Comparison of ENCODE assay signal across 18 cellular contexts in the genomic region with DNA sequence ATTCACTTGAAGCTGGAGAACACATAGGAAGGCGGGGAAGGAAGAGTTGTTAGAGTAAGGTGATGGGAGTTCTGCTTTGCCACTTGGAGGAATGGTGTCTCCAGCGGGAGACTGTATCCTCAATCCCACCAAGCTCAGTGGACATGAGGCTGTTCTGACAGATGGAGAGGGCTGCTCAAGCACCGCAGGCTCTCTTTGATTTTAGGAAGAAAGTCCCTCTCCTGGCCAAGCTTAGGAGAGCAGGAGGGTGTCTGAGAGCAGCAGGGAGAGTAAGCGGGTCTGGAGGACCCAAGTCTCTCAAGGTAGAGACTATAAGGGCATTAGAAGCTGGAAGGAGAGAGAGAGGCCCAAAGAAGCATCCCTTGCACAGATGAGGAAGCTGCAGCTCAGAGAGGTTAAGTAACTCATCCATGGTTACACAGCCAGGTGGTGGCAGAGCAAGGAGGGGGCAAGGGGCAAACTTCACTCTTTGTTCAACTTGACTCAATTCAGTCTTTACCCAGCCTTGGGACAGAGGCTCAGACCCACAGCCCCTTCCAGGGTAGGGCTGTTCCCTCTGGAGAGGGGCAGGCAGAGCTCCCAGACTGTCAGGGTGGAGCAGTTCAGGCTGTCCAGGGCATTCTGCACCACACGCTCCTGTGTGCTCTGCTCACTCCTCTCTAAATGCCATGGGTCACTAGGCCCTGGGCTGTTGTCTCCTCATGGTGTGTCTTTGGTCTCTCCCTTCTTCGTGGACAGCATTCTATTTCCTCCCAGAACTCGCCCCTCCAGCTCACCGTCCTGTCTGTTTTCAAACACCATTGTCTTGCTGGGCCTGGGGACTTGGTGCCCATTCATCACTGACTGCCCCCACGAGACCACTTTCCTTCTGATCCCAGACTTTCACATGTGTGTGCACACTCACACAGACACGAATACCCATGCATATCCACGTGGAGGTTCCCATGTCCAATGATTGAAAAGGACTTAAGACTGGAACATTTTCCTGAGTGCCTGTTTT. TPM values are rescaled to one million over a fixed set of nuclear protein-coding genes. Genes with fewer than 3 reads are reported as not detected.
"Had no signal": no experiment of that assay in that cellular context is flagged by ENCODE, and none has a peak within 500 bp of the region (broad histone marks: within the 10 kb centered on the region; RNA-seq: fewer than 3 reads in every experiment).

No MANE protein-coding gene starts in this region.

- H3K36me3 ChIP-seq: esophagus muscularis mucosa, left lung, thoracic aorta had no signal

- H3K27ac ChIP-seq: dorsolateral prefrontal cortex, esophagus muscularis mucosa, hepatocyte, left lung, thoracic aorta had no signal

- DNase-seq: activated CD4-positive, alpha-beta T cell treated with anti-CD3 and anti-CD28 coated beads for 4 hours; activated CD8-positive, alpha-beta memory T cell treated with anti-CD3 and anti-CD28 coated beads, Interleukin-2, amount 50 U/mL, for 4 hours; activated CD8-positive, alpha-beta T cell treated with anti-CD3 and anti-CD28 coated beads, Interleukin-2, amount 10 ng/mL, durations not matched to agents 7 days and 5 days; activated naive CD4-positive, alpha-beta T cell; activated naive CD8-positive, alpha-beta T cell treated with anti-CD3 and anti-CD28 coated beads, Interleukin-2, amount 50 U/mL, for 24 hours; kidney; left lung; mammary epithelial cell; mucosa of descending colon; naive thymus-derived CD4-positive, alpha-beta T cell; stimulated activated naive CD8-positive, alpha-beta T cell treated with anti-CD3 and anti-CD28 coated beads, Interleukin-15, amount 100 ng/mL, for 72 hours had no signal

- H3K27ac Mint-ChIP-seq: activated CD8-positive, alpha-beta T cell treated with anti-CD3 and anti-CD28 coated beads, Interleukin-2, amount 10 ng/mL, durations not matched to agents 7 days and 5 days; activated naive CD8-positive, alpha-beta T cell treated with anti-CD3 and anti-CD28 coated beads, Interleukin-2, amount 50 U/mL, for 24 hours; naive thymus-derived CD4-positive, alpha-beta T cell had no signal

- H3K4me1 ChIP-seq: esophagus muscularis mucosa, left lung had no signal

- H3K4me3 ChIP-seq: dorsolateral prefrontal cortex, esophagus muscularis mucosa, hepatocyte, left lung, mucosa of descending colon, thoracic aorta had no signal

- H3K4me2 ChIP-seq: hepatocyte had no signal

- H3K4me1 Mint-ChIP-seq: activated naive CD8-positive, alpha-beta T cell treated with anti-CD3 and anti-CD28 coated beads, Interleukin-2, amount 50 U/mL, for 24 hours; naive thymus-derived CD4-positive, alpha-beta T cell; stimulated activated naive CD8-positive, alpha-beta T cell treated with anti-CD3 and anti-CD28 coated beads, Interleukin-15, amount 100 ng/mL, for 72 hours had no signal

- H2AFZ ChIP-seq: hepatocyte had no signal

- H3K36me3 Mint-ChIP-seq: naive thymus-derived CD4-positive, alpha-beta T cell had no signal

- H3K4me3 Mint-ChIP-seq: activated CD8-positive, alpha-beta T cell treated with anti-CD3 and anti-CD28 coated beads, Interleukin-2, amount 10 ng/mL, durations not matched to agents 7 days and 5 days; activated naive CD8-positive, alpha-beta T cell treated with anti-CD3 and anti-CD28 coated beads, Interleukin-2, amount 50 U/mL, for 24 hours; naive thymus-derived CD4-positive, alpha-beta T cell; stimulated activated naive CD8-positive, alpha-beta T cell treated with anti-CD3 and anti-CD28 coated beads, Interleukin-15, amount 100 ng/mL, for 72 hours had no signal

- H3K9me3 Mint-ChIP-seq: activated naive CD8-positive, alpha-beta T cell treated with anti-CD3 and anti-CD28 coated beads, Interleukin-2, amount 50 U/mL, for 24 hours; stimulated activated naive CD8-positive, alpha-beta T cell treated with anti-CD3 and anti-CD28 coated beads, Interleukin-15, amount 100 ng/mL, for 72 hours had no signal

- H3K9me3 ChIP-seq: esophagus muscularis mucosa, left lung, mucosa of descending colon, thoracic aorta had no signal

RNA-seq across cellular contexts. Expression of gene CHAT, which starts 8.9 kb away (rescaled TPM):
- total RNA-seq: activated CD8-positive, alpha-beta T cell treated with anti-CD3 and anti-CD28 coated beads, Interleukin-2, amount 10 ng/mL, durations not matched to agents 7 days and 5 days; dorsolateral prefrontal cortex; kidney; left lung; mammary epithelial cell; naive thymus-derived CD4-positive, alpha-beta T cell; T-helper 1 cell treated with Interleukin-12 subunit alpha and Interleukin-12 subunit beta and Interleukin-4 antibody, amounts not matched to agents 30 ng/mL and 1 ng/mL, for 36 hours; thoracic aorta; ureter had no signal
- polyA plus RNA-seq: hepatocyte; mammary epithelial cell; naive thymus-derived CD4-positive, alpha-beta T cell had no signal

RNA-seq across cellular contexts. Expression of gene SLC18A3, which starts 12.6 kb away (rescaled TPM):
- total RNA-seq: activated CD8-positive, alpha-beta T cell treated with anti-CD3 and anti-CD28 coated beads, Interleukin-2, amount 10 ng/mL, durations not matched to agents 7 days and 5 days; dorsolateral prefrontal cortex; kidney; left lung; mammary epithelial cell; naive thymus-derived CD4-positive, alpha-beta T cell; T-helper 1 cell treated with Interleukin-12 subunit alpha and Interleukin-12 subunit beta and Interleukin-4 antibody, amounts not matched to agents 30 ng/mL and 1 ng/mL, for 36 hours; thoracic aorta; ureter had no signal
- polyA plus RNA-seq: mammary epithelial cell; naive thymus-derived CD4-positive, alpha-beta T cell had no signal

RNA-seq across cellular contexts. Expression of gene C10orf53, which starts 56.7 kb away (rescaled TPM):
- total RNA-seq: activated CD8-positive, alpha-beta T cell treated with anti-CD3 and anti-CD28 coated beads, Interleukin-2, amount 10 ng/mL, durations not matched to agents 7 days and 5 days; astrocyte; esophagus muscularis mucosa; hepatocyte; kidney; left lung; mammary epithelial cell; mucosa of descending colon; naive thymus-derived CD4-positive, alpha-beta T cell; T-helper 1 cell treated with Interleukin-12 subunit alpha and Interleukin-12 subunit beta and Interleukin-4 antibody, amounts not matched to agents 30 ng/mL and 1 ng/mL, for 36 hours; thoracic aorta; ureter had no signal
- polyA plus RNA-seq: hepatocyte; mammary epithelial cell; naive thymus-derived CD4-positive, alpha-beta T cell had no signal
